Comparison of ENCODE assay signal across 15 cellular contexts in genomic region chr2:101121174-101121573, GRCh38. TPM values are rescaled to one million over a fixed set of nuclear protein-coding genes. Genes with fewer than 3 reads are reported as not detected.
DNase-seq lines count a peak whose midpoint lies in the region; ATAC-seq and TF ChIP-seq lines count a peak whose summit lies in the region.
"Had no signal": no experiment of that assay in that cellular context is flagged by ENCODE, and none has a peak within 500 bp of the region (broad histone marks: within the 10 kb centered on the region; RNA-seq: fewer than 3 reads in every experiment).

No MANE protein-coding gene starts in this region.

- H4K8ac ChIP-seq in mesenchymal stem cell (ENCODE audit: low read length), result no peak overlapping the region

- intact Hi-C loops in heart right ventricle (cut with DNase I), result no loop called here
- intact Hi-C loops in cardiac septum (cut with DNase I), result no loop called here
- intact Hi-C loops in colonic mucosa (cut with DNase I), result no loop called here
- intact Hi-C loops in uterus (cut with DNase I; ENCODE audit: low total_unique reads), result no loop called here

- H3K79me1 ChIP-seq in mesenchymal stem cell (replicated peaks; ENCODE audit: low read length, poor library complexity, severe bottlenecking), result peaks cover 8% of the 10 kb centered on the region

- H3K27ac ChIP-seq in heart right ventricle (peak overlapping the region; percentile 50 to 93 (median 83)), colonic mucosa (peak overlapping the region; percentile 22), mesenchymal stem cell (ENCODE audit: low read length, poor library complexity, severe bottlenecking) (no peak overlapping the region), uterus (peak overlapping the region; percentile 24 to 71)

- no peak overlapping the region for H2BK15ac ChIP-seq in mesenchymal stem cell (ENCODE audit: low read depth, poor library complexity, severe bottlenecking)

- peak overlapping the region in 1 of 2 experiments; percentile 1 for H3K4ac ChIP-seq in mesenchymal stem cell (ENCODE audit: low read depth in 1 of 2, low read length in 2 of 2)

- H3K27ac Mint-ChIP-seq in effector memory CD8-positive, alpha-beta T cell, result no peak overlapping the region
- H3K27ac Mint-ChIP-seq: activated CD4-positive, alpha-beta T cell treated with anti-CD3 and anti-CD28 coated beads, Interleukin-2, amount 10 ng/mL, durations not matched to agents 7 days and 5 days; activated T-helper 2 cell treated with anti-CD3 and anti-CD28 coated beads, Interferon-gamma antibody, Interleukin-2, Interleukin-4, amounts not matched to agents 10 μg/mL and 5 μg/mL and 100 μg/mL, durations not matched to agents 14 hours and 24 hours and 36 hours; T-helper 1 cell treated with Interleukin-12 subunit alpha and Interleukin-12 subunit beta and Interleukin-4 antibody, amounts not matched to agents 30 μg/mL and 1 μg/mL, for 36 hours had no signal

- H3K4me1 ChIP-seq in heart right ventricle (peaks cover 15 to 86% (median 72%) of the 10 kb centered on the region in 9 donors), colonic mucosa (peaks cover 14% of the 10 kb centered on the region), mesenchymal stem cell (ENCODE audit: control insufficient read depth, insufficient read depth, low read depth, low read length) (peaks cover 14% of the 10 kb centered on the region), uterus (peaks cover 19 to 23% of the 10 kb centered on the region in 2 donors)
- H3K4me1 ChIP-seq: HAP-1 had no signal

- no peaks in the 10 kb centered on the region for H3K36me3 Mint-ChIP-seq in effector memory CD8-positive, alpha-beta T cell (ENCODE audit: insufficient read depth)

- H3K9me3 ChIP-seq in heart right ventricle (no peaks in the 10 kb centered on the region), colonic mucosa (no peaks in the 10 kb centered on the region), mesenchymal stem cell (ENCODE audit: control insufficient read depth, low read length) (no peaks in the 10 kb centered on the region), uterus (no peaks in the 10 kb centered on the region)
- H3K9me3 ChIP-seq: HAP-1 had no signal

- H2AFZ ChIP-seq in mesenchymal stem cell (ENCODE audit: low read depth, low read length), result no peak overlapping the region

- H2BK5ac ChIP-seq in mesenchymal stem cell (ENCODE audit: low read depth, low read length, poor library complexity, severe bottlenecking), result no peak overlapping the region

- H2BK120ac ChIP-seq in mesenchymal stem cell (ENCODE audit: low read depth, low read length), result no peak overlapping the region

- H3K4me3 ChIP-seq in heart right ventricle (no peak overlapping the region), colonic mucosa (no peak overlapping the region), mesenchymal stem cell (ENCODE audit: insufficient read depth in 1 of 2, low read depth in 1 of 2, low read length in 2 of 2) (no peak overlapping the region), uterus (no peak overlapping the region)
- H3K4me3 ChIP-seq: HAP-1, skin epidermis had no signal

- H3K23ac ChIP-seq in mesenchymal stem cell (ENCODE audit: low read length in 2 of 2), result no peak overlapping the region

- H2BK12ac ChIP-seq in mesenchymal stem cell (ENCODE audit: low read length in 2 of 2), result peak overlapping the region in 1 of 2 experiments; percentile 86

- H3K27me3 Mint-ChIP-seq in effector memory CD8-positive, alpha-beta T cell, result peaks cover 29 to 51% of the 10 kb centered on the region in 2 donors
- H3K27me3 Mint-ChIP-seq: activated CD4-positive, alpha-beta T cell treated with anti-CD3 and anti-CD28 coated beads, Interleukin-2, amount 10 ng/mL, durations not matched to agents 7 days and 5 days had no signal

- no peak overlapping the region for H3K9ac ChIP-seq in colonic mucosa (ENCODE audit: low read depth in 2 of 2, low read length in 2 of 2)
- no peak overlapping the region for H3K9ac ChIP-seq in mesenchymal stem cell (ENCODE audit: low read length)

- H4K91ac ChIP-seq in mesenchymal stem cell (ENCODE audit: low read length), result peak overlapping the region; percentile 3

- ATAC-seq in heart right ventricle, result peak in 1 of 8 donors; percentile 22
- no peak for ATAC-seq in effector memory CD8-positive, alpha-beta T cell (replicated peaks)

- TF ChIP-seq CTCF in heart right ventricle (IDR thresholded peaks at IDR 0.05) (no peak), colonic mucosa (IDR thresholded peaks at IDR 0.05) (no peak), uterus (IDR thresholded peaks at IDR 0.05) (no peak)

- H3K14ac ChIP-seq in mesenchymal stem cell (ENCODE audit: low read length in 2 of 2), result peak overlapping the region in 1 of 2 experiments; percentile 50

- no peak for TF ChIP-seq POLR2A in uterus (IDR thresholded peaks at IDR 0.05)

- peaks cover 9 to 10% of the 10 kb centered on the region in 2 donors for H3K4me1 Mint-ChIP-seq in effector memory CD8-positive, alpha-beta T cell (ENCODE audit: low read depth in 2 of 2)

- peak overlapping the region in 1 of 2 experiments; percentile 22 for H3K18ac ChIP-seq in mesenchymal stem cell (ENCODE audit: low read depth in 1 of 2, low read length in 2 of 2)

- H2AK5ac ChIP-seq in mesenchymal stem cell (ENCODE audit: low read length, severe bottlenecking), result no peak overlapping the region

- H3K4me3 Mint-ChIP-seq in effector memory CD8-positive, alpha-beta T cell, result no peak overlapping the region
- H3K4me3 Mint-ChIP-seq: activated CD4-positive, alpha-beta T cell treated with anti-CD3 and anti-CD28 coated beads, Interleukin-2, amount 10 ng/mL, durations not matched to agents 7 days and 5 days; neural crest cell; T-helper 1 cell treated with Interleukin-12 subunit alpha and Interleukin-12 subunit beta and Interleukin-4 antibody, amounts not matched to agents 30 μg/mL and 1 μg/mL, for 36 hours had no signal

- no peaks in the 10 kb centered on the region for H3K9me3 Mint-ChIP-seq in effector memory CD8-positive, alpha-beta T cell
- H3K9me3 Mint-ChIP-seq: activated CD4-positive, alpha-beta T cell treated with anti-CD3 and anti-CD28 coated beads, Interleukin-2, amount 10 ng/mL, durations not matched to agents 7 days and 5 days; activated T-helper 2 cell treated with anti-CD3 and anti-CD28 coated beads, Interferon-gamma antibody, Interleukin-2, Interleukin-4, amounts not matched to agents 10 μg/mL and 5 μg/mL and 100 μg/mL, durations not matched to agents 14 hours and 24 hours and 36 hours; neural crest cell; T-helper 1 cell treated with Interleukin-12 subunit alpha and Interleukin-12 subunit beta and Interleukin-4 antibody, amounts not matched to agents 30 μg/mL and 1 μg/mL, for 36 hours had no signal

- H3K4me2 ChIP-seq in mesenchymal stem cell (ENCODE audit: low read length, poor library complexity, severe bottlenecking), result no peak overlapping the region

- WGBS in heart right ventricle, 2 donors, result 58 to 69% methylated on average over 7 of the region's 7 CpGs
- WGBS in mesenchymal stem cell, result 78% methylated on average over 7 of the region's 7 CpGs

- H3K36me3 ChIP-seq in heart right ventricle (no peaks in the 10 kb centered on the region), colonic mucosa (no peaks in the 10 kb centered on the region), mesenchymal stem cell (ENCODE audit: control insufficient read depth in 1 of 2, insufficient read depth in 2 of 2, low read depth in 1 of 2, low read length in 2 of 2) (peaks cover 0 to 6% of the 10 kb centered on the region in 2 experiments), uterus (no peaks in the 10 kb centered on the region)
- H3K36me3 ChIP-seq: HAP-1 had no signal

- H3K27me3 ChIP-seq in heart right ventricle, result no peaks in the 10 kb centered on the region
- no peaks in the 10 kb centered on the region for H3K27me3 ChIP-seq in colonic mucosa
- H3K27me3 ChIP-seq in mesenchymal stem cell (ENCODE audit: control insufficient read depth in 1 of 2, insufficient read depth in 1 of 2, low read length in 2 of 2), result no peaks in the 10 kb centered on the region
- H3K27me3 ChIP-seq in uterus, result no peaks in the 10 kb centered on the region

- no peak for DNase-seq in heart right ventricle
- DNase-seq in cardiac septum (ENCODE audit: low spot score), result no peak
- DNase-seq in colonic mucosa, result peak; percentile 58
- DNase-seq in mesenchymal stem cell, result no peak
- DNase-seq in uterus, result no peak
- no peak for DNase-seq in effector memory CD8-positive, alpha-beta T cell
- DNase-seq in NOMO-1 treated with dmso at 0.1 percent for 144 hours (lab: John Stamatoyannopoulos, UW; ENCODE audit: unreplicated experiment), result no peak
- DNase-seq in A172 (ENCODE audit: low spot score), result no peak
- DNase-seq: activated CD4-positive, alpha-beta T cell treated with anti-CD3 and anti-CD28 coated beads, Interleukin-2, amount 10 ng/mL, durations not matched to agents 7 days and 5 days; effector CD4-positive, alpha-beta T cell had no signal

RNA-seq across cellular contexts. Expression of gene TBC1D8, which starts 30.0 kb away (rescaled TPM):
- total RNA-seq in heart right ventricle (10 to 100 TPM; 42.6 to 69.5 (median 55.8) TPM), cardiac septum (52.3 TPM), colonic mucosa (10 to 100 TPM; 10.3 to 11.8 TPM), uterus (10 to 100 TPM; 16.7 to 44.0 (median 19.7) TPM)
- 10 to 100 TPM; 24.0 to 41.6 TPM for polyA plus RNA-seq in heart right ventricle
- polyA plus RNA-seq in mesenchymal stem cell (2013, experiment 1 of 2), result 10.0 TPM
- 10.1 TPM for polyA plus RNA-seq in mesenchymal stem cell (2013, experiment 2 of 2)
- total RNA-seq in A172 (2014; rRNA removed; shearing (Covaris generic)), result 4.3 and 4.9 TPM in 2 replicates
